8 cellular contexts compared by ENCODE assay signal in the genomic region with DNA sequence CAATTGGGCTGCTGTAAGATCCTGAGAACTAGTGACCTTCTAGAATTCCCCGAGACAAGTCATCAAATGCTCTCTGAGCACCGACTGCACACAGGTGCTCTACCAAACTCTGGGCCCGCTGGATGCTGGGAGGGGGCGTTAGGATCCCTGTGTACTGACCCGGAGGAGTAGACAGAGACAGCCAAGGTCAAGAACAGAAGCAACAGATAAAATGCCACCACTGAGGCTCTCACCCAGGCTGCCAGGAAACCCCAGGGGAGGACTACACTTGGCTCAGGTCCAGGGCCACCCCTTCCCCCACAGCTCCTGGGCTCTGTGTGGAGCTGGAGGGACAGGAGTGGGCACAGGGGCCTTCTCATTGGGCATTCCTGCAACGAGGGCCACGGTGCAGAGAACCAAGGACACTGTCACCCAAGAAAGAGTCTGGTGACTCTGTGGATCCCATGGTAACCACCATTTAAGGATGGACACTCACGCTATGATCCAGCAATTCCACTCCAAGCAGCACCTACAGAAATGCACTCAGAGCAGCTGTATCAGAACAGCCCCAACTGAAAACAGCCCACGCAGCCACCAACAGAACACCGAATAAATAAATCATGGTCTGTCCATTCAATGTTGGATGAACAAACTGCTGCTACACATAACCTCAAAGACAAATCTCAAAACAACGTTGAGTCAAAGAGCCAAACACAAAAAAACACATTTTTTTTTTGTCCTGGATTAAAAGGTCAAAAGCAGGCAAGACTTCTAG. TPM values are rescaled to one million over a fixed set of nuclear protein-coding genes. Genes with fewer than 3 reads are reported as not detected.
DNase-seq lines count a peak whose midpoint lies in the region; ATAC-seq, FAIRE-seq and TF ChIP-seq lines count a peak whose summit lies in the region.

No MANE protein-coding gene starts in this region.

- no peak overlapping the region for H3K4me3 ChIP-seq in astrocyte (ENCODE audit: insufficient read depth, low read depth, low read length)

- peaks cover 97% of the 10 kb centered on the region for H4K20me1 ChIP-seq in astrocyte (ENCODE audit: insufficient read depth, low read length)

- POLR2A ChIA-PET in activated CD4-positive, alpha-beta T cell treated with anti-CD3 and anti-CD28 coated beads, Interleukin-2, amount 10 ng/mL, durations not matched to agents 7 days and 5 days (lab: Charles Lee) = interaction anchor here (0.6 kb wide), 1 partner anchor 1256 kb away, joined by 3 read pairs; no protein-coding TSS in a partner anchor

- no peaks in the 10 kb centered on the region for H3K27me3 Mint-ChIP-seq in activated CD4-positive, alpha-beta T cell treated with anti-CD3 and anti-CD28 coated beads, Interleukin-2, amount 10 ng/mL, durations not matched to agents 7 days and 5 days
- H3K27me3 Mint-ChIP-seq in astrocyte (ENCODE audit: low read depth, unreplicated experiment) = no peaks in the 10 kb centered on the region
- no peaks in the 10 kb centered on the region for H3K27me3 Mint-ChIP-seq in stimulated activated naive B cell treated with anti-CD40 and anti-IgM and Interleukin-4, amounts not matched to agents 10 μg/mL and 1 μg/mL and 100 μg/mL, for 72 hours

- H3K4me1 Mint-ChIP-seq in activated CD4-positive, alpha-beta T cell treated with anti-CD3 and anti-CD28 coated beads, Interleukin-2, amount 10 ng/mL, durations not matched to agents 7 days and 5 days = peaks cover 90% of the 10 kb centered on the region
- peaks cover 69% of the 10 kb centered on the region for H3K4me1 Mint-ChIP-seq in astrocyte (ENCODE audit: low read depth, unreplicated experiment)
- peaks cover 69 to 98% of the 10 kb centered on the region in 2 donors for H3K4me1 Mint-ChIP-seq in stimulated activated naive B cell treated with anti-CD40 and anti-IgM and Interleukin-4, amounts not matched to agents 10 μg/mL and 1 μg/mL and 100 μg/mL, for 72 hours

- CTCF ChIA-PET in activated CD4-positive, alpha-beta T cell treated with anti-CD3 and anti-CD28 coated beads, Interleukin-2, amount 10 ng/mL, durations not matched to agents 7 days and 5 days (lab: Charles Lee) = interaction anchor here (1.3 to 1.7 kb wide), 2 partner anchors 10 to 38 kb away, joined by 3 to 4 read pairs; no protein-coding TSS in a partner anchor

- peaks cover 48% of the 10 kb centered on the region for H3K4me1 ChIP-seq in astrocyte (ENCODE audit: insufficient read depth, low read length)

- H3K27ac Mint-ChIP-seq in activated CD4-positive, alpha-beta T cell treated with anti-CD3 and anti-CD28 coated beads, Interleukin-2, amount 10 ng/mL, durations not matched to agents 7 days and 5 days = peak overlapping the region; percentile 88
- H3K27ac Mint-ChIP-seq in astrocyte (ENCODE audit: unreplicated experiment) = no peak overlapping the region
- peak overlapping the region; percentile 100 for H3K27ac Mint-ChIP-seq in stimulated activated naive B cell treated with anti-CD40 and anti-IgM and Interleukin-4, amounts not matched to agents 10 μg/mL and 1 μg/mL and 100 μg/mL, for 72 hours

- ATAC-seq in HG03280 (IDR thresholded peaks at IDR 0.05; ENCODE audit: unreplicated experiment) = peak; percentile 1
- ATAC-seq in stimulated activated naive B cell treated with anti-CD40 and anti-IgM and Interleukin-4, amounts not matched to agents 10 μg/mL and 1 μg/mL and 100 μg/mL, for 72 hours (replicated peaks) = peak; percentile 10 to 13

- H3K27me3 ChIP-seq in astrocyte (ENCODE audit: insufficient read depth, low read length) = no peaks in the 10 kb centered on the region

- H3K79me2 ChIP-seq in astrocyte (ENCODE audit: insufficient read depth, low read length) = peaks cover 98% of the 10 kb centered on the region

- TF ChIP-seq CTCF in astrocyte (IDR thresholded peaks at IDR 0.05; ENCODE audit: insufficient read depth, low read depth, low read length) = no peak

- H3K36me3 Mint-ChIP-seq in activated CD4-positive, alpha-beta T cell treated with anti-CD3 and anti-CD28 coated beads, Interleukin-2, amount 10 ng/mL, durations not matched to agents 7 days and 5 days (ENCODE audit: low read depth) = peaks cover 5% of the 10 kb centered on the region
- H3K36me3 Mint-ChIP-seq in astrocyte (ENCODE audit: low read depth, unreplicated experiment) = peaks cover 12% of the 10 kb centered on the region
- peaks cover 15 to 31% of the 10 kb centered on the region in 2 donors for H3K36me3 Mint-ChIP-seq in stimulated activated naive B cell treated with anti-CD40 and anti-IgM and Interleukin-4, amounts not matched to agents 10 μg/mL and 1 μg/mL and 100 μg/mL, for 72 hours

- no peak overlapping the region for H3K9ac ChIP-seq in astrocyte (ENCODE audit: low read length)

- peak overlapping the region; percentile 64 for H3K4me2 ChIP-seq in astrocyte (ENCODE audit: low read length)

- no peak for FAIRE-seq in astrocyte (lab: Jason Lieb, UNC)

- no peak overlapping the region for H3K27ac ChIP-seq in astrocyte (ENCODE audit: low read depth, low read length)

- no peaks in the 10 kb centered on the region for H3K9me3 ChIP-seq in astrocyte (ENCODE audit: insufficient read depth, low read depth, low read length)

- no peaks in the 10 kb centered on the region for H3K36me3 ChIP-seq in astrocyte (ENCODE audit: insufficient read depth, low read length)

- no peak overlapping the region for H3K4me3 Mint-ChIP-seq in activated CD4-positive, alpha-beta T cell treated with anti-CD3 and anti-CD28 coated beads, Interleukin-2, amount 10 ng/mL, durations not matched to agents 7 days and 5 days
- H3K4me3 Mint-ChIP-seq in astrocyte (ENCODE audit: unreplicated experiment) = no peak overlapping the region
- peak overlapping the region; percentile 83 to 93 for H3K4me3 Mint-ChIP-seq in stimulated activated naive B cell treated with anti-CD40 and anti-IgM and Interleukin-4, amounts not matched to agents 10 μg/mL and 1 μg/mL and 100 μg/mL, for 72 hours

- no peak for DNase-seq in activated CD4-positive, alpha-beta T cell treated with anti-CD3 and anti-CD28 coated beads, Interleukin-2, amount 10 ng/mL, durations not matched to agents 7 days and 5 days
- no peak for DNase-seq in activated CD4-positive, alpha-beta T cell treated with anti-CD3 and anti-CD28 coated beads for 1 hour
- DNase-seq in astrocyte (ENCODE audit: low read depth) (no peak), Ammon's horn (ENCODE audit: low spot score) (no peak), GM19240 (ENCODE audit: insufficient read length, low spot score) (no peak), medulla oblongata (ENCODE audit: extremely low spot score) (no peak)
- DNase-seq in stimulated activated naive B cell treated with anti-CD40 and anti-IgM and Interleukin-4, amounts not matched to agents 10 μg/mL and 1 μg/mL and 100 μg/mL, for 72 hours = no peak

- no peak overlapping the region for H2AFZ ChIP-seq in astrocyte (ENCODE audit: low read depth, low read length)

- H3K9me3 Mint-ChIP-seq in activated CD4-positive, alpha-beta T cell treated with anti-CD3 and anti-CD28 coated beads, Interleukin-2, amount 10 ng/mL, durations not matched to agents 7 days and 5 days = no peaks in the 10 kb centered on the region
- H3K9me3 Mint-ChIP-seq in astrocyte (ENCODE audit: unreplicated experiment) = no peaks in the 10 kb centered on the region
- no peaks in the 10 kb centered on the region for H3K9me3 Mint-ChIP-seq in stimulated activated naive B cell treated with anti-CD40 and anti-IgM and Interleukin-4, amounts not matched to agents 10 μg/mL and 1 μg/mL and 100 μg/mL, for 72 hours

RNA-seq across cellular contexts. Expression of a gene that starts 16.8 kb away (rescaled TPM):
- 10 to 100 TPM; 40.6 to 43.1 TPM for total RNA-seq in activated CD4-positive, alpha-beta T cell treated with anti-CD3 and anti-CD28 coated beads, Interleukin-2, amount 10 ng/mL, durations not matched to agents 7 days and 5 days
- total RNA-seq in astrocyte = 63.1 and 66.2 TPM in 2 replicates

RNA-seq across cellular contexts. Expression of a gene that starts 39.0 kb away (rescaled TPM):
- 10 to 100 TPM; 14.6 to 15.6 TPM for total RNA-seq in activated CD4-positive, alpha-beta T cell treated with anti-CD3 and anti-CD28 coated beads, Interleukin-2, amount 10 ng/mL, durations not matched to agents 7 days and 5 days
- 11.8 and 15.0 TPM in 2 replicates for total RNA-seq in astrocyte

RNA-seq across cellular contexts. Expression of a gene that starts 46.8 kb away (rescaled TPM):
- 10 to 100 TPM; 57.9 to 62.2 TPM for total RNA-seq in activated CD4-positive, alpha-beta T cell treated with anti-CD3 and anti-CD28 coated beads, Interleukin-2, amount 10 ng/mL, durations not matched to agents 7 days and 5 days
- 41.5 and 45.3 TPM in 2 replicates for total RNA-seq in astrocyte

Comparison
In these comparisons a context has a peak if more than half of its experiments do, and no peak if none do; other contexts are left out.
1. H3K4me3 Mint-ChIP-seq: peak in stimulated activated naive B cell treated with anti-CD40 and anti-IgM and Interleukin-4, amounts not matched to agents 10 μg/mL and 1 μg/mL and 100 μg/mL, for 72 hours (2 of 2); none in activated CD4-positive, alpha-beta T cell treated with anti-CD3 and anti-CD28 coated beads, Interleukin-2, amount 10 ng/mL, durations not matched to agents 7 days and 5 days (single experiment) and astrocyte (single experiment).